26 cellular contexts compared by ENCODE assay signal in the genomic region with DNA sequence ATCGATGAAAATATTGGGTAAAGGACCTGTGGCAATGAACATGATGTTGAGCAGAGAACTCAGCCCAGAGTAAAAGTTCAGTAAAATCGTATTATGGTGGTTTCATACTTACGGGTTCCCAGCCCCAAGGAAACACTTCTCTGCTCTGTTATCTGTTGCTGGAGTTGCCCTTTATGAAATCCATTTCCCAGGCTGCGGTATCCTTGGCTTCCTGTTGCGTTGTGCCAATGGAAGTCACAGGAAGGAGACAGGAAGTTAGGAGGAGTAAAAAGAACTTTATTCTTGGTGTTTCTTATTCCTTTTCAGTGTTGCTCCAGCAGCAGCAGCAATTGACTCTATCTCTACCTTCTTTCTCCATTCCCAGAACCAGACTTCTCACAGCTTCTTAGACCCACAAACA.
"Had no signal": no experiment of that assay in that cellular context is flagged by ENCODE, and none has a peak within 500 bp of the region (broad histone marks: within the 10 kb centered on the region; RNA-seq: fewer than 3 reads in every experiment).

No MANE protein-coding gene starts in this region.

- H3K4me3 ChIP-seq: dorsolateral prefrontal cortex, gastroesophageal sphincter, heart left ventricle, hepatocyte, lung, mucosa of descending colon, neural progenitor cell, prostate gland, right atrium auricular region, sigmoid colon, stomach, tibial artery had no signal

- H3K79me2 ChIP-seq: hepatocyte, parathyroid adenoma had no signal

- H3K4me1 ChIP-seq: gastroesophageal sphincter, heart left ventricle, parathyroid adenoma, prostate gland, right atrium auricular region, sigmoid colon, stomach, tibial artery had no signal

- H3K27me3 Mint-ChIP-seq: memory B cell, naive B cell had no signal

- H3K36me3 Mint-ChIP-seq: memory B cell; mesothelial cell of epicardium; naive B cell; neural progenitor cell; stimulated activated effector memory CD8-positive, alpha-beta T cell treated with anti-CD3 and anti-CD28 coated beads, Interleukin-12 subunit alpha, Interleukin-12 subunit beta, amount 100 ng/mL, for 72 hours; type B pancreatic cell had no signal

- H3K9me3 ChIP-seq: gastroesophageal sphincter, heart left ventricle, mucosa of descending colon, prostate gland, right atrium auricular region, sigmoid colon, stomach, tibial artery had no signal

- H3K4me2 ChIP-seq: hepatocyte, neural progenitor cell had no signal

- DNase-seq: dorsolateral prefrontal cortex; effector CD4-positive, alpha-beta T cell; foreskin fibroblast; heart left ventricle; kidney; mucosa of descending colon; naive B cell; sigmoid colon; stimulated activated CD4-positive, alpha-beta T cell treated with anti-CD3 and anti-CD28 coated beads, Interleukin-2, amount 100 ng/mL, for 24 hours; stimulated activated CD4-positive, alpha-beta T cell treated with anti-CD3 and anti-CD28 coated beads, Interleukin-4, amount 100 ng/mL, for 24 hours; stimulated activated naive CD4-positive, alpha-beta T cell treated with Interleukin-2 at 50 U/mL for 16 hours; stomach; tibial artery had no signal

- H3K4me1 Mint-ChIP-seq: memory B cell, mesothelial cell of epicardium, naive B cell, nephron had no signal

- ATAC-seq: gastroesophageal sphincter; heart left ventricle; left lobe of liver; mucosa of descending colon; stimulated activated effector memory CD8-positive, alpha-beta T cell treated with anti-CD3 and anti-CD28 coated beads, Interleukin-12 subunit alpha, Interleukin-12 subunit beta, amount 100 ng/mL, for 72 hours had no signal

- H3K36me3 ChIP-seq: gastroesophageal sphincter, heart left ventricle, neural progenitor cell, prostate gland, right atrium auricular region, sigmoid colon, stomach, tibial artery had no signal

- H3K27ac ChIP-seq: dorsolateral prefrontal cortex, gastroesophageal sphincter, heart left ventricle, hepatocyte, neural progenitor cell, parathyroid adenoma, prostate gland, right atrium auricular region, sigmoid colon, stomach, tibial artery had no signal

- H3K4me3 Mint-ChIP-seq: memory B cell; mesothelial cell of epicardium; naive B cell; nephron; neural progenitor cell; stimulated activated effector memory CD8-positive, alpha-beta T cell treated with anti-CD3 and anti-CD28 coated beads, Interleukin-12 subunit alpha, Interleukin-12 subunit beta, amount 100 ng/mL, for 72 hours; type B pancreatic cell had no signal

- H3K9ac ChIP-seq: neural progenitor cell, parathyroid adenoma had no signal

- H3K9me3 Mint-ChIP-seq: mesothelial cell of epicardium; nephron; neural progenitor cell; stimulated activated effector memory CD8-positive, alpha-beta T cell treated with anti-CD3 and anti-CD28 coated beads, Interleukin-12 subunit alpha, Interleukin-12 subunit beta, amount 100 ng/mL, for 72 hours; type B pancreatic cell had no signal

- H3K27ac Mint-ChIP-seq: memory B cell; mesothelial cell of epicardium; naive B cell; nephron; neural progenitor cell; stimulated activated effector memory CD8-positive, alpha-beta T cell treated with anti-CD3 and anti-CD28 coated beads, Interleukin-12 subunit alpha, Interleukin-12 subunit beta, amount 100 ng/mL, for 72 hours; type B pancreatic cell had no signal

- H3K27me3 ChIP-seq: gastroesophageal sphincter, hepatocyte, neural progenitor cell, right atrium auricular region, sigmoid colon, stomach, tibial artery had no signal
